1 cellular context compared by ENCODE assay signal in the genomic region with DNA sequence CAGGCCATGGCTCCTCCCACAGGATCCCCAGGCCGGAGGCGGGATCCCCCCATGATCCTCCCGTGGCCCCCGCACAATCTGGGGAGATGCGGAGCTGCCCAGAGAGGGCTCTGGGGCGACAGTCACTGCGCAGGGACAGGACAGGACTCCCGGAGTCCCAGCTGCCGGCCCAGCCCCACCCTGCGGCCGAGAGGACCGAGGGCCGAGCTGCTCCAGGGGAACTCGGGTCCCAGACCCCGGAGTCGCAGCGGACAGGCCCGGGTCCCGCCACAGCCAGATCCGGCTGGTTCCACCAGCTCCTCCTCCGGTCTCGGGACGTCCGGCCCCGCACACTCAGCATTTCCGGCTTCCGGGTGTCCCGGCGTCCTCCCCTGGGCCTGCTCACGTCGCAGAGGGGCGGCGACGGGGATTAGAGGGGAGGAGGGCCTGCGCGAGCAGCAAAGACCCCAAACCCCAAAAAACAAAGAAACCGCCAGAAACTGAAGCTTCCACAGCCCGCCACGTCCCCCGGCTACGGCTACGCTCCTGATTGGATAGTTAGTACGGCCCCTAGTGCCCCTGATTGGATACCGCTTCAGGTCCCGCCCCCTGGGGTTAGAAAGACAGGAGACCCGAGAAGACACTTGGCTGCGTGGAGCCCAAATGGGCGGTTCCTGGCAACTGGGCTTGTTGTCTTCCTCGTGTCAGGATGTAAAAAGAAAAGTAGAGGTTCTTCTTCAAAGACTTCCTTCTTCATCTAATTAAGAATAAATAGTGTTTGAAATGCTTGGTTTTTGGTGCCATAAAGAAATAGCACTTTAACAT.
TF ChIP-seq lines count a peak whose summit lies in the region.

No MANE protein-coding gene starts in this region.

TF ChIP-seq in HEK293, 187 proteins besides CTCF, POLR2A, EP300 and RAD21 (continued from another document and continues in another):
- TF ChIP-seq, protein P1, sequence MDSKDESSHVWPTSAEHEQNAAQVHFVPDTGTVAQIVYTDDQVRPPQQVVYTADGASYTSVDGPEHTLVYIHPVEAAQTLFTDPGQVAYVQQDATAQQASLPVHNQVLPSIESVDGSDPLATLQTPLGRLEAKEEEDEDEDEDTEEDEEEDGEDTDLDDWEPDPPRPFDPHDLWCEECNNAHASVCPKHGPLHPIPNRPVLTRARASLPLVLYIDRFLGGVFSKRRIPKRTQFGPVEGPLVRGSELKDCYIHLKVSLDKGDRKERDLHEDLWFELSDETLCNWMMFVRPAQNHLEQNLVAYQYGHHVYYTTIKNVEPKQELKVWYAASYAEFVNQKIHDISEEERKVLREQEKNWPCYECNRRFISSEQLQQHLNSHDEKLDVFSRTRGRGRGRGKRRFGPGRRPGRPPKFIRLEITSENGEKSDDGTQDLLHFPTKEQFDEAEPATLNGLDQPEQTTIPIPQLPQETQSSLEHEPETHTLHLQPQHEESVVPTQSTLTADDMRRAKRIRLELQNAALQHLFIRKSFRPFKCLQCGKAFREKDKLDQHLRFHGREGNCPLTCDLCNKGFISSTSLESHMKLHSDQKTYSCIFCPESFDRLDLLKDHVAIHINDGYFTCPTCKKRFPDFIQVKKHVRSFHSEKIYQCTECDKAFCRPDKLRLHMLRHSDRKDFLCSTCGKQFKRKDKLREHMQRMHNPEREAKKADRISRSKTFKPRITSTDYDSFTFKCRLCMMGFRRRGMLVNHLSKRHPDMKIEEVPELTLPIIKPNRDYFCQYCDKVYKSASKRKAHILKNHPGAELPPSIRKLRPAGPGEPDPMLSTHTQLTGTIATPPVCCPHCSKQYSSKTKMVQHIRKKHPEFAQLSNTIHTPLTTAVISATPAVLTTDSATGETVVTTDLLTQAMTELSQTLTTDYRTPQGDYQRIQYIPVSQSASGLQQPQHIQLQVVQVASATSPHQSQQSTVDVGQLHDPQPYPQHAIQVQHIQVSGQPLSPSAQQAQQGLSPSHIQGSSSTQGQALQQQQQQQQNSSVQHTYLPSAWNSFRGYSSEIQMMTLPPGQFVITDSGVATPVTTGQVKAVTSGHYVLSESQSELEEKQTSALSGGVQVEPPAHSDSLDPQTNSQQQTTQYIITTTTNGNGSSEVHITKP (tag by site-specific recombination; IDR thresholded peaks at IDR 0.05): peak; percentile 94
- peak; percentile 83 for TF ChIP-seq ZNF335 (tag by site-specific recombination; conservative IDR thresholded peaks at IDR 0.05)
- TF ChIP-seq FEZF1 (tag by site-specific recombination; IDR thresholded peaks at IDR 0.05): no peak
- TF ChIP-seq ZSCAN18 (tag by site-specific recombination; IDR thresholded peaks at IDR 0.05): no peak
- TF ChIP-seq ZFHX2 (tag by site-specific recombination; conservative IDR thresholded peaks at IDR 0.05): peak; percentile 46
- TF ChIP-seq ZNF350 (tag by site-specific recombination; IDR thresholded peaks at IDR 0.05): peak; percentile 72; the same call in 1 of the 2 replicates
- peak; percentile 19; the same call in 1 of the 2 replicates for TF ChIP-seq GLIS2 (tag by site-specific recombination; IDR thresholded peaks at IDR 0.05)
- TF ChIP-seq ZXDB (tag by site-specific recombination; IDR thresholded peaks at IDR 0.05): peak; percentile 65
- peak; percentile 92; the same call in 1 of the 2 replicates for TF ChIP-seq ZNF561 (tag by site-specific recombination; IDR thresholded peaks at IDR 0.05; ENCODE audit: borderline replicate concordance)
- TF ChIP-seq ZNF529 (tag by site-specific recombination; IDR thresholded peaks at IDR 0.05; ENCODE audit: insufficient replicate concordance): no peak
- no peak for TF ChIP-seq ZNF175 (tag by site-specific recombination; IDR thresholded peaks at IDR 0.05)
- TF ChIP-seq ZNF768 (tag by site-specific recombination; IDR thresholded peaks at IDR 0.05): no peak
- TF ChIP-seq ZNF2 (tag by site-specific recombination; IDR thresholded peaks at IDR 0.05): 0 out of 2 replicates have a peak, but pooled peaks have one; percentile 25
- 0 out of 2 replicates have a peak, but pooled peaks have one; percentile 28 for TF ChIP-seq KLF8 (tag by site-specific recombination; IDR thresholded peaks at IDR 0.05)
- peak; percentile 94 for TF ChIP-seq ZNF518A (tag by site-specific recombination; conservative IDR thresholded peaks at IDR 0.05; ENCODE audit: low read depth)
- no peak for TF ChIP-seq ZNF792 (tag by site-specific recombination; IDR thresholded peaks at IDR 0.05)
- no peak for TF ChIP-seq EGR2 (tag by site-specific recombination; IDR thresholded peaks at IDR 0.05; ENCODE audit: low read depth)
- no peak for TF ChIP-seq BCL11B (tag by site-specific recombination; IDR thresholded peaks at IDR 0.05; ENCODE audit: low read depth)
- TF ChIP-seq ZBTB26 (tag by site-specific recombination; optimal IDR thresholded peaks at IDR 0.05): peak; percentile 28
- TF ChIP-seq ZNF76 (tag by site-specific recombination; IDR thresholded peaks at IDR 0.05; ENCODE audit: borderline replicate concordance, low read depth): peak; percentile 85
- TF ChIP-seq KLF16 (tag by site-specific recombination; IDR thresholded peaks at IDR 0.05): peak; percentile 75
- no peak for TF ChIP-seq SCRT2 (tag by site-specific recombination; IDR thresholded peaks at IDR 0.05)
- 0 out of 2 replicates have a peak, but pooled peaks have one; percentile 22 for TF ChIP-seq ZBTB1 (tag by site-specific recombination; IDR thresholded peaks at IDR 0.05)
- TF ChIP-seq SP7 (tag by site-specific recombination; IDR thresholded peaks at IDR 0.05): peak; percentile 50
- TF ChIP-seq ZNF221 (tag by site-specific recombination; IDR thresholded peaks at IDR 0.05; ENCODE audit: borderline replicate concordance): no peak
- 0 out of 2 replicates have a peak, but pooled peaks have one; percentile 33 for TF ChIP-seq ZBTB48 (tag by site-specific recombination; IDR thresholded peaks at IDR 0.05)
- no peak for TF ChIP-seq HOXC10 (CRISPR knock-in tag; IDR thresholded peaks at IDR 0.05)
- 0 out of 2 replicates have a peak, but pooled peaks have one; percentile 36 for TF ChIP-seq ZSCAN30 (tag by site-specific recombination; IDR thresholded peaks at IDR 0.05)
- no peak for TF ChIP-seq OVOL3 (tag by site-specific recombination; IDR thresholded peaks at IDR 0.05)
- TF ChIP-seq ZBTB6 (tag by site-specific recombination; IDR thresholded peaks at IDR 0.05): no peak
- TF ChIP-seq, protein P2, sequence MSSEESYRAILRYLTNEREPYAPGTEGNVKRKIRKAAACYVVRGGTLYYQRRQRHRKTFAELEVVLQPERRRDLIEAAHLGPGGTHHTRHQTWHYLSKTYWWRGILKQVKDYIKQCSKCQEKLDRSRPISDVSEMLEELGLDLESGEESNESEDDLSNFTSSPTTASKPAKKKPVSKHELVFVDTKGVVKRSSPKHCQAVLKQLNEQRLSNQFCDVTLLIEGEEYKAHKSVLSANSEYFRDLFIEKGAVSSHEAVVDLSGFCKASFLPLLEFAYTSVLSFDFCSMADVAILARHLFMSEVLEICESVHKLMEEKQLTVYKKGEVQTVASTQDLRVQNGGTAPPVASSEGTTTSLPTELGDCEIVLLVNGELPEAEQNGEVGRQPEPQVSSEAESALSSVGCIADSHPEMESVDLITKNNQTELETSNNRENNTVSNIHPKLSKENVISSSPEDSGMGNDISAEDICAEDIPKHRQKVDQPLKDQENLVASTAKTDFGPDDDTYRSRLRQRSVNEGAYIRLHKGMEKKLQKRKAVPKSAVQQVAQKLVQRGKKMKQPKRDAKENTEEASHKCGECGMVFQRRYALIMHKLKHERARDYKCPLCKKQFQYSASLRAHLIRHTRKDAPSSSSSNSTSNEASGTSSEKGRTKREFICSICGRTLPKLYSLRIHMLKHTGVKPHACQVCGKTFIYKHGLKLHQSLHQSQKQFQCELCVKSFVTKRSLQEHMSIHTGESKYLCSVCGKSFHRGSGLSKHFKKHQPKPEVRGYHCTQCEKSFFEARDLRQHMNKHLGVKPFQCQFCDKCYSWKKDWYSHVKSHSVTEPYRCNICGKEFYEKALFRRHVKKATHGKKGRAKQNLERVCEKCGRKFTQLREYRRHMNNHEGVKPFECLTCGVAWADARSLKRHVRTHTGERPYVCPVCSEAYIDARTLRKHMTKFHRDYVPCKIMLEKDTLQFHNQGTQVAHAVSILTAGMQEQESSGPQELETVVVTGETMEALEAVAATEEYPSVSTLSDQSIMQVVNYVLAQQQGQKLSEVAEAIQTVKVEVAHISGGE (tag by site-specific recombination; conservative IDR thresholded peaks at IDR 0.05; ENCODE audit: low read depth): peak; percentile 98
- TF ChIP-seq ZNF549 (tag by site-specific recombination; IDR thresholded peaks at IDR 0.05): no peak
- TF ChIP-seq, protein P3, sequence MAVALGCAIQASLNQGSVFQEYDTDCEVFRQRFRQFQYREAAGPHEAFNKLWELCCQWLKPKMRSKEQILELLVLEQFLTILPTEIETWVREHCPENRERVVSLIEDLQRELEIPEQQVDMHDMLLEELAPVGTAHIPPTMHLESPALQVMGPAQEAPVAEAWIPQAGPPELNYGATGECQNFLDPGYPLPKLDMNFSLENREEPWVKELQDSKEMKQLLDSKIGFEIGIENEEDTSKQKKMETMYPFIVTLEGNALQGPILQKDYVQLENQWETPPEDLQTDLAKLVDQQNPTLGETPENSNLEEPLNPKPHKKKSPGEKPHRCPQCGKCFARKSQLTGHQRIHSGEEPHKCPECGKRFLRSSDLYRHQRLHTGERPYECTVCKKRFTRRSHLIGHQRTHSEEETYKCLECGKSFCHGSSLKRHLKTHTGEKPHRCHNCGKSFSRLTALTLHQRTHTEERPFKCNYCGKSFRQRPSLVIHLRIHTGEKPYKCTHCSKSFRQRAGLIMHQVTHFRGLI (tag by site-specific recombination; IDR thresholded peaks at IDR 0.05): no peak; the same call in 1 of the 2 replicates
- peak; percentile 59; the same call in 1 of the 2 replicates for TF ChIP-seq ZEB2 (tag by site-specific recombination; IDR thresholded peaks at IDR 0.05)
